ENCODE assay signal across 18 cellular contexts in genomic region chr14:20668969-20669368, GRCh38. TPM values are rescaled to one million over a fixed set of nuclear protein-coding genes. Genes with fewer than 3 reads are reported as not detected.
"Had no signal": no experiment of that assay in that cellular context is flagged by ENCODE, and none has a peak within 500 bp of the region (broad histone marks: within the 10 kb centered on the region; RNA-seq: fewer than 3 reads in every experiment).

No MANE protein-coding gene starts in this region.

- H3K4me3 ChIP-seq: colonic mucosa, heart left ventricle, psoas muscle, sigmoid colon, upper lobe of left lung had no signal

- H3K27ac ChIP-seq: colonic mucosa, heart left ventricle, psoas muscle, sigmoid colon, upper lobe of left lung had no signal

- H3K27me3 ChIP-seq: colonic mucosa, upper lobe of left lung had no signal

- H3K27ac Mint-ChIP-seq: nephron progenitor cell had no signal

- H3K9me3 ChIP-seq: colonic mucosa, heart left ventricle, psoas muscle, sigmoid colon, upper lobe of left lung had no signal

- H3K4me3 Mint-ChIP-seq: activated naive CD4-positive, alpha-beta T cell treated with anti-CD3 and anti-CD28 coated beads, Interleukin-2, amount 50 U/mL, for 24 hours; nephron progenitor cell had no signal

- DNase-seq: activated CD4-positive, alpha-beta T cell treated with anti-CD3 and anti-CD28 coated beads for 48 hours; caudate nucleus; colonic mucosa; effector CD8-positive, alpha-beta T cell; foreskin melanocyte; heart left ventricle; left ventricle myocardium superior; mesendoderm; nephron progenitor cell; psoas muscle; sigmoid colon; stimulated activated CD4-positive, alpha-beta T cell treated with anti-CD3 and anti-CD28 coated beads, Interleukin-12 subunit alpha, Interleukin-12 subunit beta, amount 100 ng/mL, for 4 hours; upper lobe of left lung had no signal

- H3K36me3 ChIP-seq: colonic mucosa, heart left ventricle, sigmoid colon, upper lobe of left lung had no signal

- H3K4me1 ChIP-seq: colonic mucosa, psoas muscle, sigmoid colon, upper lobe of left lung had no signal

- ATAC-seq: heart left ventricle, left ventricle myocardium superior, psoas muscle had no signal

- H3K9me3 Mint-ChIP-seq: activated naive CD4-positive, alpha-beta T cell treated with anti-CD3 and anti-CD28 coated beads, Interleukin-2, amount 50 U/mL, for 24 hours; nephron progenitor cell; stimulated activated naive CD8-positive, alpha-beta T cell treated with anti-CD3 and anti-CD28 coated beads, Interleukin-15, Interleukin-2, amounts not matched to agents 100 ng/mL and 50 ng/mL, for 24 hours had no signal

- H3K36me3 Mint-ChIP-seq: activated naive CD4-positive, alpha-beta T cell treated with anti-CD3 and anti-CD28 coated beads, Interleukin-2, amount 50 U/mL, for 24 hours had no signal

RNA-seq across cellular contexts. Expression of gene OR6S1, which starts 27.5 kb away (rescaled TPM):
- total RNA-seq: colonic mucosa, heart left ventricle, left ventricle myocardium superior, omental fat pad, psoas muscle, sigmoid colon, temporal lobe, upper lobe of left lung had no signal
- polyA plus RNA-seq: heart left ventricle, keratinocyte, psoas muscle, sigmoid colon had no signal
